9 cellular contexts compared by ENCODE assay signal in the genomic region with DNA sequence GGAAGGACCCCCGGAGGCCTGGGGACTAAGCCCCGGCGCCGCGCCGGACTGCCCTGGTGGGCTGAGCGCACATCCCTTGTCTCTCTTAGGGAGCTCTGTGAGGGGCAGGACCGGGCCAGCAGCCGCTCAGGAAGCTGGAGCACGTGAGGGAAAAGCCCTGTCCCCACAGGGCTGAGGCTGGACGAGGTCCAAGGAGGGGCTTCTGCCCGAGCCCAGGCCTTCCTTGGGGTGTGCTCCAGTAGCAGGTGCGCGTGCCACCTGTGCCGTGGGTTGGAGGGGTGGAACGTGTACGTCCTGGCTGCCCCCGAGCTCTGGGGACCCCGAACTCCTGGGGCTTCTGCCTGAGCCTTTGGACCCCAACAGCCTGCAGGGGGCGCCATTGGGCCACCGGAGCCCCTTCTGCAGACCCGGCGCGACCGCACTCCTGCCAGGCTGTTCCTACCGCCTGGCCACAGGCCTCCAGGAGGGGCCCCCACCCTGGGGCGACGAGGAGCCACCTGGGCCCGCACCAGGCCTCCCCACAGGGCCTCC. TPM values are rescaled to one million over a fixed set of nuclear protein-coding genes. Genes with fewer than 3 reads are reported as not detected.
DNase-seq lines count a peak whose midpoint lies in the region; ATAC-seq, FAIRE-seq and TF ChIP-seq lines count a peak whose summit lies in the region.
"Had no signal": no experiment of that assay in that cellular context is flagged by ENCODE, and none has a peak within 500 bp of the region (broad histone marks: within the 10 kb centered on the region; RNA-seq: fewer than 3 reads in every experiment).

No MANE protein-coding gene starts in this region.

- no peaks in the 10 kb centered on the region for H3K9me3 ChIP-seq in neutrophil
- H3K9me3 ChIP-seq in thoracic aorta: no peaks in the 10 kb centered on the region

- no peak overlapping the region for H3K4me3 ChIP-seq in neutrophil (ENCODE audit: low read depth in 1 of 2, low read length in 1 of 2)
- H3K4me3 ChIP-seq in thoracic aorta: no peak overlapping the region

- TF ChIP-seq CTCF in neutrophil (IDR thresholded peaks at IDR 0.05) (peak; percentile 42), thoracic aorta (IDR thresholded peaks at IDR 0.05) (peak; percentile 49)

- DNase-seq in DMS114 treated with DMSO at 0.1 percent for 48 hours (lab: John Stamatoyannopoulos, UW; ENCODE audit: unreplicated experiment): peak; percentile 43
- DNase-seq in HuH-7 (ENCODE audit: low spot score): peak; percentile 96
- peak; percentile 60 for DNase-seq in RCC 7860 (ENCODE audit: low spot score)
- peak; percentile 76 for DNase-seq in activated T-cell treated with anti-CD3 and anti-CD28 coated beads, Interleukin-2, amount 50 U/mL, for 4 hours
- peak; percentile 45 for DNase-seq in fibroblast of peridontal ligament (ENCODE audit: extremely low read depth)
- DNase-seq in thoracic aorta (ENCODE audit: low spot score): no peak

- peaks cover 0 to 12% of the 10 kb centered on the region in 2 experiments for H3K4me1 ChIP-seq in neutrophil (ENCODE audit: control insufficient read depth in 1 of 2, insufficient read depth in 1 of 2, low read depth in 1 of 2, low read length in 1 of 2)
- H3K4me1 ChIP-seq in thoracic aorta (ENCODE audit: control insufficient read depth in 1 of 2, low read depth in 2 of 2): no peaks in the 10 kb centered on the region

- no peaks in the 10 kb centered on the region for H3K27me3 Mint-ChIP-seq in activated T-cell treated with anti-CD3 and anti-CD28 coated beads, Interleukin-2, amount 50 U/mL, for 4 hours (ENCODE audit: low read depth)
- H3K27me3 Mint-ChIP-seq: activated naive CD8-positive, alpha-beta T cell had no signal

- H3K4me3 Mint-ChIP-seq in activated T-cell treated with anti-CD3 and anti-CD28 coated beads, Interleukin-2, amount 50 U/mL, for 4 hours: no peak overlapping the region
- H3K4me3 Mint-ChIP-seq: activated naive CD8-positive, alpha-beta T cell had no signal

- H3K9me3 Mint-ChIP-seq in activated T-cell treated with anti-CD3 and anti-CD28 coated beads, Interleukin-2, amount 50 U/mL, for 4 hours: no peaks in the 10 kb centered on the region

- H3K27ac ChIP-seq in neutrophil (no peak overlapping the region), thoracic aorta (no peak overlapping the region)

- H3K36me3 ChIP-seq in neutrophil (peaks cover 24% of the 10 kb centered on the region), thoracic aorta (no peaks in the 10 kb centered on the region)

- ATAC-seq in activated T-cell treated with anti-CD3 and anti-CD28 coated beads, Interleukin-2, amount 50 U/mL, for 4 hours: peak; percentile 57 to 68
- no peak for ATAC-seq in thoracic aorta (ENCODE audit: insufficient number of reproducible peaks, low FRiP score, low read depth)
- no peak for ATAC-seq in GM21360 (IDR thresholded peaks at IDR 0.05; ENCODE audit: unreplicated experiment)

- FAIRE-seq in RCC 7860 (lab: Jason Lieb, UNC): no peak

- peaks cover 5% of the 10 kb centered on the region for H3K36me3 Mint-ChIP-seq in activated T-cell treated with anti-CD3 and anti-CD28 coated beads, Interleukin-2, amount 50 U/mL, for 4 hours (ENCODE audit: insufficient read depth)
- H3K36me3 Mint-ChIP-seq: activated naive CD8-positive, alpha-beta T cell had no signal

- H3K4me1 Mint-ChIP-seq in activated T-cell treated with anti-CD3 and anti-CD28 coated beads, Interleukin-2, amount 50 U/mL, for 4 hours (ENCODE audit: low read depth): no peaks in the 10 kb centered on the region

- H3K27me3 ChIP-seq in neutrophil: peaks cover 18% of the 10 kb centered on the region
- no peaks in the 10 kb centered on the region for H3K27me3 ChIP-seq in thoracic aorta (replicated peaks; ENCODE audit: insufficient read depth)

RNA-seq across cellular contexts. Expression of gene TACC3, which starts 27.2 kb away (rescaled TPM):
- total RNA-seq in activated T-cell treated with anti-CD3 and anti-CD28 coated beads, Interleukin-2, amount 50 U/mL, for 4 hours: 10 to 100 TPM; 53.1 to 75.0 (median 69.3) TPM
- total RNA-seq in thoracic aorta: 10 to 100 TPM in 1 of 2 donors, 1 to 10 TPM in 1; 6.2 to 24.5 TPM

RNA-seq across cellular contexts. Expression of gene TMEM129, which starts 27.4 kb away (rescaled TPM):
- total RNA-seq in activated T-cell treated with anti-CD3 and anti-CD28 coated beads, Interleukin-2, amount 50 U/mL, for 4 hours: 10 to 100 TPM; 17.4 to 21.8 (median 17.6) TPM
- 100 to 1,000 TPM in 1 of 2 donors, 10 to 100 TPM in 1; 58.1 to 104 TPM for total RNA-seq in thoracic aorta

RNA-seq across cellular contexts. Expression of gene SLBP, which starts 36.4 kb away (rescaled TPM):
- 100 to 1,000 TPM; 131 to 171 (median 147) TPM for total RNA-seq in activated T-cell treated with anti-CD3 and anti-CD28 coated beads, Interleukin-2, amount 50 U/mL, for 4 hours
- total RNA-seq in thoracic aorta: 10 to 100 TPM; 29.8 to 30.5 TPM

RNA-seq across cellular contexts. Expression of gene FGFR3, which starts 44.6 kb away (rescaled TPM):
- total RNA-seq in activated T-cell treated with anti-CD3 and anti-CD28 coated beads, Interleukin-2, amount 50 U/mL, for 4 hours: under 1 TPM; 0.08 to 0.30 (median 0.29) TPM
- 1 to 10 TPM in 1 of 2 donors, under 1 TPM in 1; 0.68 to 1.4 TPM for total RNA-seq in thoracic aorta

Comparison
In these comparisons a context has a peak if more than half of its experiments do, and no peak if none do; other contexts are left out.
1. ATAC-seq: peak in activated T-cell treated with anti-CD3 and anti-CD28 coated beads, Interleukin-2, amount 50 U/mL, for 4 hours (2 of 2); none in thoracic aorta (single experiment) and GM21360 (single experiment).
2. RNA of gene SLBP, which starts 36.4 kb away (total RNA-seq): 131 to 171 TPM in activated T-cell treated with anti-CD3 and anti-CD28 coated beads, Interleukin-2, amount 50 U/mL, for 4 hours; 29.8 to 30.5 TPM in thoracic aorta; every median in the first group is over 4 times any median in the second.